ENCODE assay signal across 8 cellular contexts in the genomic region with DNA sequence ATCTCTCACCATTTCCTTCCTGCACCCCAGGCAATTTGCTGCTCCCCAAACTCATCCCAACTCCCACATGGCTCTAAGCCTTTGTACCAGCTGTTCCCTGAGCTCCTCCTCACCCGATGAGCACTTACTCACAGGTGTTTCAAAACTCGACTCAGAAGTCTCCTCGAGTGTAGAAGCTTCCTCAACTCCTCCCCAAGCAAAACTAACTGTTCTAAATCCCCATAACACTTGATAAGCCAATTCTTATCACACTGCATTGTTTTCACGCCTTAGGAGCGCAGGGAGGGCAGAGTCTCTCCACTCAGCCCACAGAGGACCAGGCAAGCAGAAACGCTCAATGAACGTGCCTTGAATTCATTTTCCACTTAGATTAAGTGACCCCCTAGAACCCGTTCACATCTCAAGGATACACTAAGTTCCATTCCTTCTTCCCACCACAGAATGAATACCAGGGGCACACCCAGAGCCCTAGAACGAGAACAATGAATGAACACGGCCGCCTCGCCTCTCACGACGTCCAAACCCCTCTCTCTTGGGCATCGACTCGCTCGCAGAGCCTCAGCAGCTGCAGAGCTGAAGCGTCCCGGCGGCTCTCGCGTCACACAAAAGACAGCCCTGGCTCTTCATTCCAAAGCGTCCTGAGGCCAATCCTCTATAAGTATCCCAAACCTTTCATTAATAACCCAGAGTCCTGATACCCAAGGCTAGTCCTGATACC. TPM values are rescaled to one million over a fixed set of nuclear protein-coding genes. Genes with fewer than 3 reads are reported as not detected.
A peak's percentile ranks its signal among the peaks of the same experiment; 100 is the strongest.
DNase-seq lines count a peak whose midpoint lies in the region; ATAC-seq and TF ChIP-seq lines count a peak whose summit lies in the region.

No MANE protein-coding gene starts in this region.

- POLR2A ChIA-PET in AG04450 (lab: Yijun Ruan, JAX), result interaction anchor here (0.6 to 1.5 kb wide), 3 partner anchors 31 to 154 kb away, joined by 3 to 4 read pairs (median 3); a partner anchor contains a TSS
- POLR2A ChIA-PET in HCT116 (lab: Charles Lee), result no interaction called here
- POLR2A ChIA-PET in SK-N-SH (lab: Yijun Ruan, JAX), result no interaction called here

- H3K4me1 ChIP-seq in HCT116 (ENCODE audit: control insufficient read depth in 1 of 2, insufficient read depth in 2 of 2, low read length in 2 of 2), result peaks cover 37 to 45% of the 10 kb centered on the region in 2 experiments
- peaks cover 3 to 21% of the 10 kb centered on the region in 2 experiments; a peak in 2 of 4 replicates for H3K4me1 ChIP-seq in SK-N-SH (ENCODE audit: control insufficient read depth in 1 of 2, insufficient read depth in 2 of 2, low read depth in 1 of 2, low read length in 1 of 2)
- no peaks in the 10 kb centered on the region for H3K4me1 ChIP-seq in iPS DF 6.9 (ENCODE audit: control insufficient read depth, insufficient read depth, low read length)

- RAD21 ChIA-PET in HCT116 (lab: Charles Lee; ENCODE audit: low non-redundant PET in 1 of 2, low total read pairs in 2 of 2, uncharacterized antibody in 2 of 2, unreplicated experiment in 2 of 2), result no interaction called here

- no peak for TF ChIP-seq RAD21 in HCT116 (IDR thresholded peaks at IDR 0.05; ENCODE audit: low read depth)
- no peak for TF ChIP-seq RAD21 in SK-N-SH (IDR thresholded peaks at IDR 0.05; ENCODE audit: low read length)

- peaks cover 13% of the 10 kb centered on the region for H3F3A ChIP-seq in SK-N-SH (replicated peaks; ENCODE audit: insufficient read depth)

- no peak overlapping the region for H2AFZ ChIP-seq in HCT116 (ENCODE audit: low read depth, low read length, poor library complexity, severe bottlenecking)
- peak overlapping the region; percentile 86; the same call in 1 of the 2 replicates for H2AFZ ChIP-seq in SK-N-SH (ENCODE audit: low read depth)

- H4K20me1 ChIP-seq in HCT116 (ENCODE audit: insufficient read depth) (peaks cover 4% of the 10 kb centered on the region; the same call in 1 of the 2 replicates), SK-N-SH (ENCODE audit: insufficient read depth) (peaks cover 40% of the 10 kb centered on the region)

- BruUV-seq in HCT116 (replicated peaks; lab: Mats Ljungman, UMichigan), result TSS peak; percentile 36

- H3K9me2 ChIP-seq in HCT116 (ENCODE audit: insufficient read depth) (no peaks in the 10 kb centered on the region), SK-N-SH (no peaks in the 10 kb centered on the region)

- CTCF ChIA-PET in AG04450 (lab: Charles Lee) (interaction anchor here (0.7 kb wide), 1 partner anchor 1743 kb away, joined by 6 read pairs; no protein-coding TSS in a partner anchor), HCT116 (lab: Charles Lee) (no interaction called here), SK-N-SH (lab: Yijun Ruan, JAX) (interaction anchor here (0.8 to 2.7 kb wide), 3 partner anchors 15 to 107 kb away, joined by 3 to 7 read pairs (median 3); no protein-coding TSS in a partner anchor)

- H3K36me3 ChIP-seq in HCT116 (ENCODE audit: control insufficient read depth in 1 of 2, insufficient read depth in 2 of 2, low read length in 2 of 2) (no peaks in the 10 kb centered on the region), SK-N-SH (replicated peaks in 1 of 2; ENCODE audit: control insufficient read depth in 1 of 2, insufficient read depth in 2 of 2, low read length in 1 of 2) (no peaks in the 10 kb centered on the region), iPS DF 6.9 (ENCODE audit: control insufficient read depth, insufficient read depth, low read length) (no peaks in the 10 kb centered on the region; the same call in 1 of the 2 replicates)

- intact Hi-C loops in HCT116 (cut with micrococcal nuclease) (loop anchor here (5.0 kb wide), 1 partner anchor 105 kb away; a partner anchor contains a TSS), sciatic nerve (cut with DNase I) (no loop called here)

- peaks cover 3% of the 10 kb centered on the region; the same call in 1 of the 2 replicates for H3K9me3 ChIP-seq in AG04450 (ENCODE audit: control insufficient read depth, insufficient read depth, low read length)
- no peaks in the 10 kb centered on the region for H3K9me3 ChIP-seq in HCT116 (ENCODE audit: control insufficient read depth in 1 of 2, insufficient read depth in 1 of 2, low read depth in 1 of 2, low read length in 2 of 2)
- H3K9me3 ChIP-seq in SK-N-SH, result no peaks in the 10 kb centered on the region
- no peaks in the 10 kb centered on the region for H3K9me3 ChIP-seq in iPS DF 6.9 (ENCODE audit: control insufficient read depth, insufficient read depth, low read length)

- H3K27ac ChIP-seq in AG04450 (ENCODE audit: low read depth, low read length), result peak overlapping the region; percentile 57
- peak overlapping the region; percentile 94 for H3K27ac ChIP-seq in HCT116 (ENCODE audit: low read depth, low read length)
- peak overlapping the region; percentile 97 to 98 for H3K27ac ChIP-seq in SK-N-SH (ENCODE audit: low read depth in 2 of 2, low read length in 1 of 2)
- H3K27ac ChIP-seq in iPS DF 6.9 (ENCODE audit: low read length), result no peak overlapping the region

- ATAC-seq in HCT116 (no peak), sciatic nerve (peak; percentile 9), GM18909 (IDR thresholded peaks at IDR 0.05; ENCODE audit: poor library complexity, unreplicated experiment) (no peak), HG02973 (IDR thresholded peaks at IDR 0.05; ENCODE audit: unreplicated experiment) (no peak)

- TF ChIP-seq CTCF in AG04450 (IDR thresholded peaks at IDR 0.05; ENCODE audit: low read depth, low read length) (no peak), HCT116 (IDR thresholded peaks at IDR 0.05 in 2 of 3, conservative IDR thresholded peaks at IDR 0.05 in 1 of 3; ENCODE audit: borderline replicate concordance in 1 of 3, insufficient read depth in 1 of 3, low read depth in 2 of 3, low read length in 2 of 3) (no peak), SK-N-SH (IDR thresholded peaks at IDR 0.05) (no peak)

- DNase-seq in AG04450 (ENCODE audit: low read depth, low spot score) (no peak), HCT116 (ENCODE audit: low read depth, low spot score) (no peak), SK-N-SH (peak; percentile 43), anterior cingulate cortex (lab: John Stamatoyannopoulos, UW) (peak in 32 of 58 donors; percentile 9 to 74 (median 30)), iPS DF 6.9 (ENCODE audit: low read depth, low spot score) (no peak), sciatic nerve (ENCODE audit: low spot score) (peak; percentile 71)

- peak overlapping the region; percentile 93 for H3K4me3 ChIP-seq in AG04450 (ENCODE audit: low read depth, low read length)
- peak overlapping the region; percentile 90 to 97 for H3K4me3 ChIP-seq in HCT116 (replicated peaks in 1 of 2; ENCODE audit: low read depth in 1 of 2, low read length in 2 of 2)
- peak overlapping the region; percentile 86 to 94 for H3K4me3 ChIP-seq in SK-N-SH (ENCODE audit: low read depth in 2 of 2, low read length in 1 of 2)
- peak overlapping the region; percentile 95; the same call in 1 of the 2 replicates for H3K4me3 ChIP-seq in iPS DF 6.9 (ENCODE audit: low read length)

- 1% methylated on average over 23 of the region's 23 CpGs for WGBS in SK-N-SH (ENCODE audit: low lambda C conversion rate)
- WGBS in iPS DF 6.9 (ENCODE audit: insufficient coverage, insufficient read length), result no CpG with 5 or more reads among the region's 23 CpGs

- peak overlapping the region; percentile 89 for H3K4me2 ChIP-seq in HCT116 (ENCODE audit: low read length)
- peak overlapping the region; percentile 89 for H3K4me2 ChIP-seq in SK-N-SH

- TF ChIP-seq POLR2A in HCT116 (IDR thresholded peaks at IDR 0.05; ENCODE audit: borderline replicate concordance, extremely low read depth, insufficient read depth, insufficient read length), result no peak

- H3K79me2 ChIP-seq in HCT116 (ENCODE audit: insufficient read depth, low read length) (peaks cover 62% of the 10 kb centered on the region), SK-N-SH (ENCODE audit: insufficient read depth) (peaks cover 61% of the 10 kb centered on the region)

- H3K9ac ChIP-seq in HCT116 (ENCODE audit: low read length), result peak overlapping the region; percentile 100
- H3K9ac ChIP-seq in SK-N-SH, result peak overlapping the region; percentile 100

- H3K27me3 ChIP-seq in AG04450 (ENCODE audit: control insufficient read depth, insufficient read depth, low read length), result no peaks in the 10 kb centered on the region
- H3K27me3 ChIP-seq in HCT116 (ENCODE audit: insufficient read depth, low read length), result no peaks in the 10 kb centered on the region
- H3K27me3 ChIP-seq in SK-N-SH (ENCODE audit: insufficient read depth), result no peaks in the 10 kb centered on the region
- H3K27me3 ChIP-seq in iPS DF 6.9 (ENCODE audit: control insufficient read depth, insufficient read depth, low read length), result no peaks in the 10 kb centered on the region

- no peak for TF ChIP-seq EP300 in SK-N-SH (IDR thresholded peaks at IDR 0.05; ENCODE audit: borderline replicate concordance in 1 of 2, low read depth in 1 of 2, low read length in 1 of 2)

TF ChIP-seq in SK-N-SH, 30 proteins besides CTCF, POLR2A, EP300 and RAD21 (continues in another document):
- TF ChIP-seq FOXJ3 (CRISPR knock-in tag; IDR thresholded peaks at IDR 0.05) (no peak), FOXM1 (IDR thresholded peaks at IDR 0.05; ENCODE audit: low read depth) (no peak), RCOR1 (IDR thresholded peaks at IDR 0.05; ENCODE audit: low read length) (no peak)

RNA-seq across cellular contexts. Expression of a gene that starts 1.2 kb away (rescaled TPM):
- polyA plus RNA-seq in AG04450 (2011; rRNA removed) (140 and 141 TPM in 2 replicates), SK-N-SH (2012; rRNA removed) (58.7 and 82.3 TPM in 2 replicates)
- 151 and 173 TPM in 2 replicates for polyA minus RNA-seq in AG04450 (2011; rRNA and poly(A)+ RNA removed)
- total RNA-seq in HCT116 (2021; ENCODE audit: unreplicated experiment) (64.3 TPM), sciatic nerve (90.5 TPM)
- 49.7 and 51.0 TPM in 2 replicates for polyA plus RNA-seq in HCT116 (2012)
- polyA plus RNA-seq in SK-N-SH (2012; cell fraction: cytosol; rRNA removed), result 39.8 and 52.9 TPM in 2 replicates
- polyA plus RNA-seq in SK-N-SH (2012; cell fraction: nucleus; rRNA removed), result 98.4 and 158 TPM in 2 replicates

Comparison
In these comparisons a context has a peak if more than half of its experiments do, and no peak if none do; other contexts are left out.
1. DNase-seq: peak in SK-N-SH (single experiment), anterior cingulate cortex (32 of 58) and sciatic nerve (single experiment); none in AG04450 (single experiment), HCT116 (single experiment) and iPS DF 6.9 (single experiment).
2. Peak in every context shown above with its lines, with median percentiles within 50 percentile points of each other: H3K4me3 ChIP-seq.